ENCODE assay signal across 1 cellular context in the genomic region with DNA sequence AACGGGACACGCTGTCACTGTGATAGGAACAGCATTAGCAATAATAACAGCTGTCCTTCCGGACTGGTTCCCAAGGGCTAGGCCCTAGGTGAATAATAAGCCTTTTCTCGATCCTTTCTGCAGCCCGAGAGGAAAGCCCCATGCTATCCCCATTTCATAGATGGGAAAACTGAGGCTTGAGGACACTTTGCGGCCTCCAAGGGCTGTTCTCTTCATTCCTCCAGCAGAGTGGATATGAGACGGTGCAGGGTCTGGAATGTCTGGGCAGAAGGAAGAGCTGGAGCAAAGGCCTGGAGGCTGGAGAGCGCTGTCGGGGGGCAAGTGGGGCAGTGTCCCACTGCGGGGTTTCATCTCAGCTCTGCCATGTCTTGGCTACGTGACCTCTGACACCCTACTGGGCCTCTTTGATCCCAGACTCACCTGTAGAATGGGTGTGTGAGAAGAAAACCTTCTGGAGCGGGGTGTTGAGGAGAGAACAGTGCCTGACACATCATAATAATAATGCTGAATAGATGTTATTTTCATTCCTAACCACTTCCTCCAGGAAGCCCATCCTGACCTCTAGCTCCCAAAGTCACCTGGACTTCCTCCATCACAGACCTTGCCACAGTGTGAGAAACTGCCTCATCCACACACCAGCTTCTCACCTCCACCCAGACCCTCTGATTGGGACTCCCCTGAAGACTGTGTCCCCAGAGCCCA.
TF ChIP-seq lines count a peak whose summit lies in the region.

No MANE protein-coding gene starts in this region.

TF ChIP-seq in HepG2, 621 proteins besides CTCF, POLR2A, EP300 and RAD21 (continued from another document):
- TF ChIP-seq NCOA5 (CRISPR knock-in tag; IDR thresholded peaks at IDR 0.05) = no peak
- TF ChIP-seq ADNP (CRISPR knock-in tag; IDR thresholded peaks at IDR 0.05) = peak; percentile 30; the same call in 1 of the 2 replicates
- TF ChIP-seq, protein P1, sequence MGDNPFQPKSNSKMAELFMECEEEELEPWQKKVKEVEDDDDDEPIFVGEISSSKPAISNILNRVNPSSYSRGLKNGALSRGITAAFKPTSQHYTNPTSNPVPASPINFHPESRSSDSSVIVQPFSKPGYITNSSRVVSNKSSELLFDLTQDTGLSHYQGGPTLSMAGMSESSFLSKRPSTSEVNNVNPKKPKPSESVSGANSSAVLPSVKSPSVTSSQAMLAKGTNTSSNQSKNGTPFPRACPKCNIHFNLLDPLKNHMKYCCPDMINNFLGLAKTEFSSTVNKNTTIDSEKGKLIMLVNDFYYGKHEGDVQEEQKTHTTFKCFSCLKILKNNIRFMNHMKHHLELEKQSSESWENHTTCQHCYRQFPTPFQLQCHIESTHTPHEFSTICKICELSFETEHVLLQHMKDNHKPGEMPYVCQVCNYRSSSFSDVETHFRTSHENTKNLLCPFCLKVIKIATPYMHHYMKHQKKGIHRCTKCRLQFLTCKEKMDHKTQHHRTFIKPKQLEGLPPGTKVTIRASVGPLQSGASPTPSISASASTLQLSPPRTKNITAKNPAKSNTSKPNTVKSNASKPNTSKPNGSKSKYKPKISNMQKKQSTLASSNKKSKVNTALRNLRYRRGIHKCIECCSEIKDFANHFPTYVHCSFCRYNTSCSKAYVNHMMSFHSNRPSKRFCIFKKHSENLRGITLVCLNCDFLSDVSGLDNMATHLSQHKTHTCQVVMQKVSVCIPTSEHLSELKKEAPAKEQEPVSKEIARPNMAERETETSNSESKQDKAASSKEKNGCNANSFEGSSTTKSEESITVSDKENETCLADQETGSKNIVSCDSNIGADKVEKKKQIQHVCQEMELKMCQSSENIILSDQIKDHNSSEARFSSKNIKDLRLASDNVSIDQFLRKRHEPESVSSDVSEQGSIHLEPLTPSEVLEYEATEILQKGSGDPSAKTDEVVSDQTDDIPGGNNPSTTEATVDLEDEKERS (CRISPR knock-in tag; IDR thresholded peaks at IDR 0.05) = no peak
- no peak for TF ChIP-seq RFXANK (CRISPR knock-in tag; IDR thresholded peaks at IDR 0.05)
